8 cellular contexts compared by ENCODE assay signal in the genomic region with DNA sequence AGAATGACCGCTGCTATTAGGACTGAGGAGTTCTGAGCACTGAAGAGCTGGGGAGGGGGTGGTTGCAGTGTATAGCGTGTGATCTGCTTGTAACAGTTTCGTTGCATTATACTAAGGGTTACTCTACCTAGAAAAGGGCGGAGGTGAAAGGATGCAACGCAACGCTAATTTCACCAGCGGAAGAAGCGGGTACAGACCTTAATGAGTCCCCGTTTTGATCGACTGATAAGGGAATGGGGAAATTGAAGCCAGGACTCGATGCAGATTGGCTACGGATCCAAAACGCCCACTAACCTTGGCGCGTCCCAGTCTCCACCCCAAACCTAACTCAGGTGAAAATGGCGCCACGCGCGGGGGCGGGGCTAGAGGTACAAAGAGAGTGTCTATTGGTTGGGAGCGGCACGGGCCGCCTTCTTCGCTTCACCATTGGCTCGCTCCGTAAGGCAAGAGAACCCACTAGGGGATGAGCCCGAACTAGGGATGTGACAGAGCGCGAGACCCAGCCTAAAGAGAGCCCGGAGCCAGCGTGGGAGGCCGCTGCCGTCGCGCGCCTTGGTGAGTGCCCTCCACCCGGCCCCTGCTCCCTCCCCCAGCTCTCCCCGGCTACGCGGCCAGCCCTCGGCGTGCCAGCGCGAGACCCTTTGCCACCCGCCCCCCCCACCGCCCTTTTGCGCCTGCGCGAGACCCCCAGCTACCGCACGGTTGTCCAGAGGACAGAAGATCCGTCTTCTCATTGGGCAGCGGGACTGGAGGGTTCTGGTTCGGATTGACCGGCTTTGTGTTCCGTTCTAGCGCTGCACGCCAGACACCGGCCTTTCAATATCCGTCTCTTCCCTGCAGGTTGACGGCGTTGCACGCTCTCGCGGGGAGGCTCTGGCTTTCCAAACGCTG. TPM values are rescaled to one million over a fixed set of nuclear protein-coding genes. Genes with fewer than 3 reads are reported as not detected.
DNase-seq lines count a peak whose midpoint lies in the region; ATAC-seq and TF ChIP-seq lines count a peak whose summit lies in the region.

A gene (plus strand): TSS at position 456 of the 891 bp plus-strand sequence. CDS start 1,964 bp downstream, outside the sequence.

- peak within 1 kb of the TSS; percentile 70 for H3K4me3 ChIP-seq in GM08714 (ENCODE audit: low read length)

- peak; percentile 98 for ATAC-seq in HG02610 (IDR thresholded peaks at IDR 0.05; ENCODE audit: unreplicated experiment)
- ATAC-seq in SK-N-SH treated with all-trans-retinoic acid at 6 μM for 48 hours = peak; percentile 99
- ATAC-seq in omental fat pad (ENCODE audit: low FRiP score) = peak; percentile 95

- H3K27ac ChIP-seq in temporal lobe (ENCODE audit: low read depth, low read length) = peak within 1 kb of the TSS; percentile 68

- DNase-seq in NCI-H1092 treated with DMSO at 0.1 percent for 48 hours (lab: John Stamatoyannopoulos, UW) (peak; percentile 98), glomerular endothelial cell (ENCODE audit: extremely low read depth, low read depth, low spot score) (no peak), omental fat pad (ENCODE audit: low spot score) (peak; percentile 74)
- peak; percentile 94 for DNase-seq in activated naive CD4-positive, alpha-beta T cell treated with anti-CD3 and anti-CD28 coated beads, Interleukin-2, amount 50 U/mL, for 16 hours

- TF ChIP-seq CTCF in omental fat pad (IDR thresholded peaks at IDR 0.05) = no peak

TF ChIP-seq in SK-N-SH treated with all-trans-retinoic acid at 6 μM for 48 hours, 23 proteins besides CTCF, POLR2A, EP300 and RAD21:
- TF ChIP-seq SNAI2 (CRISPR knock-in tag; IDR thresholded peaks at IDR 0.05) = no peak
- TF ChIP-seq ZNF8 (CRISPR knock-in tag; IDR thresholded peaks at IDR 0.05) = no peak
- TF ChIP-seq, protein P1, sequence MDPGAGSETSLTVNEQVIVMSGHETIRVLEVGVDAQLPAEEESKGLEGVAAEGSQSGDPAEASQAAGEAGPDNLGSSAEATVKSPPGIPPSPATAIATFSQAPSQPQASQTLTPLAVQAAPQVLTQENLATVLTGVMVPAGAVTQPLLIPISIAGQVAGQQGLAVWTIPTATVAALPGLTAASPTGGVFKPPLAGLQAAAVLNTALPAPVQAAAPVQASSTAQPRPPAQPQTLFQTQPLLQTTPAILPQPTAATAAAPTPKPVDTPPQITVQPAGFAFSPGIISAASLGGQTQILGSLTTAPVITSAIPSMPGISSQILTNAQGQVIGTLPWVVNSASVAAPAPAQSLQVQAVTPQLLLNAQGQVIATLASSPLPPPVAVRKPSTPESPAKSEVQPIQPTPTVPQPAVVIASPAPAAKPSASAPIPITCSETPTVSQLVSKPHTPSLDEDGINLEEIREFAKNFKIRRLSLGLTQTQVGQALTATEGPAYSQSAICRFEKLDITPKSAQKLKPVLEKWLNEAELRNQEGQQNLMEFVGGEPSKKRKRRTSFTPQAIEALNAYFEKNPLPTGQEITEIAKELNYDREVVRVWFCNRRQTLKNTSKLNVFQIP (CRISPR knock-in tag; IDR thresholded peaks at IDR 0.05; ENCODE audit: borderline replicate concordance, low read depth) = no peak
- no peak for TF ChIP-seq GLIS3 (CRISPR knock-in tag; IDR thresholded peaks at IDR 0.05)
- TF ChIP-seq ZNF565 (CRISPR knock-in tag; conservative IDR thresholded peaks at IDR 0.05; ENCODE audit: low read depth) = no peak
- TF ChIP-seq ARNTL (CRISPR knock-in tag; IDR thresholded peaks at IDR 0.05; ENCODE audit: borderline replicate concordance, low read depth) = no peak
- TF ChIP-seq ISL1 (CRISPR knock-in tag; IDR thresholded peaks at IDR 0.05) = no peak
- TF ChIP-seq ZFP30 (CRISPR knock-in tag; IDR thresholded peaks at IDR 0.05) = no peak
- TF ChIP-seq OSR1 (CRISPR knock-in tag; IDR thresholded peaks at IDR 0.05) = no peak
- TF ChIP-seq ZFP3 (CRISPR knock-in tag; IDR thresholded peaks at IDR 0.05) = no peak
- no peak for TF ChIP-seq BACH2 (CRISPR knock-in tag; IDR thresholded peaks at IDR 0.05; ENCODE audit: borderline replicate concordance)
- no peak for TF ChIP-seq TOX (CRISPR knock-in tag; IDR thresholded peaks at IDR 0.05; ENCODE audit: borderline replicate concordance)
- no peak for TF ChIP-seq ZNF70 (CRISPR knock-in tag; IDR thresholded peaks at IDR 0.05)
- TF ChIP-seq, protein P2, sequence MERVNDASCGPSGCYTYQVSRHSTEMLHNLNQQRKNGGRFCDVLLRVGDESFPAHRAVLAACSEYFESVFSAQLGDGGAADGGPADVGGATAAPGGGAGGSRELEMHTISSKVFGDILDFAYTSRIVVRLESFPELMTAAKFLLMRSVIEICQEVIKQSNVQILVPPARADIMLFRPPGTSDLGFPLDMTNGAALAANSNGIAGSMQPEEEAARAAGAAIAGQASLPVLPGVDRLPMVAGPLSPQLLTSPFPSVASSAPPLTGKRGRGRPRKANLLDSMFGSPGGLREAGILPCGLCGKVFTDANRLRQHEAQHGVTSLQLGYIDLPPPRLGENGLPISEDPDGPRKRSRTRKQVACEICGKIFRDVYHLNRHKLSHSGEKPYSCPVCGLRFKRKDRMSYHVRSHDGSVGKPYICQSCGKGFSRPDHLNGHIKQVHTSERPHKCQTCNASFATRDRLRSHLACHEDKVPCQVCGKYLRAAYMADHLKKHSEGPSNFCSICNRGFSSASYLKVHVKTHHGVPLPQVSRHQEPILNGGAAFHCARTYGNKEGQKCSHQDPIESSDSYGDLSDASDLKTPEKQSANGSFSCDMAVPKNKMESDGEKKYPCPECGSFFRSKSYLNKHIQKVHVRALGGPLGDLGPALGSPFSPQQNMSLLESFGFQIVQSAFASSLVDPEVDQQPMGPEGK (CRISPR knock-in tag; IDR thresholded peaks at IDR 0.05; ENCODE audit: borderline replicate concordance) = no peak
- TF ChIP-seq, protein P3, sequence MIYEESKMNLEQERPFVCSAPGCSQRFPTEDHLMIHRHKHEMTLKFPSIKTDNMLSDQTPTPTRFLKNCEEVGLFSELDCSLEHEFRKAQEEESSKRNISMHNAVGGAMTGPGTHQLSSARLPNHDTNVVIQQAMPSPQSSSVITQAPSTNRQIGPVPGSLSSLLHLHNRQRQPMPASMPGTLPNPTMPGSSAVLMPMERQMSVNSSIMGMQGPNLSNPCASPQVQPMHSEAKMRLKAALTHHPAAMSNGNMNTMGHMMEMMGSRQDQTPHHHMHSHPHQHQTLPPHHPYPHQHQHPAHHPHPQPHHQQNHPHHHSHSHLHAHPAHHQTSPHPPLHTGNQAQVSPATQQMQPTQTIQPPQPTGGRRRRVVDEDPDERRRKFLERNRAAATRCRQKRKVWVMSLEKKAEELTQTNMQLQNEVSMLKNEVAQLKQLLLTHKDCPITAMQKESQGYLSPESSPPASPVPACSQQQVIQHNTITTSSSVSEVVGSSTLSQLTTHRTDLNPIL (CRISPR knock-in tag; IDR thresholded peaks at IDR 0.05; ENCODE audit: low read depth) = no peak
- no peak for TF ChIP-seq CSDC2 (CRISPR knock-in tag; IDR thresholded peaks at IDR 0.05)
TF ChIP-seq in SK-N-SH treated with all-trans-retinoic acid at 6 μM for 48 hours: peak in this region for 0.

RNA-seq across cellular contexts. Expression of the gene that starts here (rescaled TPM):
- 34.0 and 48.0 TPM in 2 replicates for total RNA-seq in glomerular endothelial cell
- 10 to 100 TPM; 15.1 to 24.9 (median 17.2) TPM for total RNA-seq in omental fat pad
- total RNA-seq in temporal lobe = 25.6 TPM
